40 cellular contexts compared by ENCODE assay signal in genomic region chr2:2492800-2493199, GRCh38.
"Had no signal": no experiment of that assay in that cellular context is flagged by ENCODE, and none has a peak within 500 bp of the region (broad histone marks: within the 10 kb centered on the region; RNA-seq: fewer than 3 reads in every experiment).

No MANE protein-coding gene starts in this region.

- H3K36me3 ChIP-seq: adrenal gland, ascending aorta, brain microvascular endothelial cell, breast epithelium, cardiac muscle cell had no signal

- DNase-seq: activated effector memory CD4-positive, alpha-beta T cell treated with anti-CD3 and anti-CD28 coated beads, Interleukin-2, amount 50 U/mL, for 16 hours; activated effector memory CD4-positive, alpha-beta T cell treated with Interleukin-2 at 50 U/mL for 16 hours; activated gamma-delta T cell; activated gamma-delta T cell treated with Interleukin-2 at 50 U/mL for 16 hours; activated naive CD4-positive, alpha-beta T cell; activated naive CD4-positive, alpha-beta T cell treated with anti-CD3 and anti-CD28 coated beads for 36 hours; activated naive CD4-positive, alpha-beta T cell treated with anti-CD3 and anti-CD28 coated beads, Interleukin-2, amount 10 ng/mL, durations not matched to agents 7 days and 5 days; activated naive CD4-positive, alpha-beta T cell treated with anti-CD3 and anti-CD28 coated beads, Interleukin-2, amount 50 U/mL, for 16 hours; activated naive CD4-positive, alpha-beta T cell treated with Interleukin-2 at 50 U/mL for 16 hours; activated naive CD8-positive, alpha-beta T cell treated with anti-CD3 and anti-CD28 coated beads for 36 hours; activated naive CD8-positive, alpha-beta T cell treated with anti-CD3 and anti-CD28 coated beads, Interleukin-2, amount 10 ng/mL, durations not matched to agents 7 days and 5 days; activated naive CD8-positive, alpha-beta T cell treated with anti-CD3 and anti-CD28 coated beads, Interleukin-2, amount 50 U/mL, for 24 hours; activated T-cell treated with anti-CD3 and anti-CD28 coated beads, Interleukin-2, amount 50 U/mL, for 1 hour; activated T-cell treated with anti-CD3 and anti-CD28 coated beads, Interleukin-2, amount 50 U/mL, for 24 hours; activated T-cell treated with anti-CD3 and anti-CD28 coated beads, Interleukin-2, amount 50 U/mL, for 4 hours; activated T-cell treated with anti-CD3 and anti-CD28 coated beads, Interleukin-2, amount 50 U/mL, for 48 hours; activated T-cell treated with anti-CD3 and anti-CD28 coated beads, Interleukin-2, amount 50 U/mL, for 72 hours; adrenal gland; amniotic stem cell; amygdala; anterior cingulate cortex; aorta; body of pancreas; brain microvascular endothelial cell; caudate nucleus; central memory CD4-positive, alpha-beta T cell; cerebellar nuclear complex had no signal

- H3K27me3 Mint-ChIP-seq: activated naive CD4-positive, alpha-beta T cell treated with anti-CD3 and anti-CD28 coated beads, Interleukin-2, amount 10 ng/mL, durations not matched to agents 7 days and 5 days had no signal

- H3K9me3 ChIP-seq: adrenal gland, ascending aorta, body of pancreas, breast epithelium had no signal

- H3K4me3 Mint-ChIP-seq: activated naive CD4-positive, alpha-beta T cell treated with anti-CD3 and anti-CD28 coated beads for 36 hours; activated naive CD4-positive, alpha-beta T cell treated with anti-CD3 and anti-CD28 coated beads, Interleukin-2, amount 10 ng/mL, durations not matched to agents 7 days and 5 days; activated naive CD4-positive, alpha-beta T cell treated with anti-CD3 and anti-CD28 coated beads, Interleukin-2, amount 50 U/mL, for 24 hours; activated naive CD8-positive, alpha-beta T cell; activated naive CD8-positive, alpha-beta T cell treated with anti-CD3 and anti-CD28 coated beads for 36 hours; activated naive CD8-positive, alpha-beta T cell treated with anti-CD3 and anti-CD28 coated beads, Interleukin-2, amount 10 ng/mL, durations not matched to agents 7 days and 5 days; activated naive CD8-positive, alpha-beta T cell treated with anti-CD3 and anti-CD28 coated beads, Interleukin-2, amount 50 U/mL, for 24 hours; activated T-cell treated with anti-CD3 and anti-CD28 coated beads, Interleukin-2, amount 50 U/mL, for 24 hours; activated T-cell treated with anti-CD3 and anti-CD28 coated beads, Interleukin-2, amount 50 U/mL, for 4 hours; activated T-cell treated with anti-CD3 and anti-CD28 coated beads, Interleukin-2, amount 50 U/mL, for 72 hours; activated T-helper 1 cell treated with anti-CD3 and anti-CD28 coated beads, Interleukin-12 subunit alpha, Interleukin-12 subunit beta, Interleukin-2, Interleukin-4 antibody, amounts not matched to agents 30 ng/mL and 10 ng/mL and 1 ng/mL, durations not matched to agents 14 hours and 24 hours and 36 hours; activated T-helper 17 cell treated with anti-CD3 and anti-CD28 coated beads, Interleukin-2, amount 50 U/mL, for 72 hours; brain; central memory CD8-positive, alpha-beta T cell had no signal

- FAIRE-seq: astrocyte, bronchial epithelial cell had no signal

- H3K9me3 Mint-ChIP-seq: activated naive CD4-positive, alpha-beta T cell treated with anti-CD3 and anti-CD28 coated beads for 36 hours; activated naive CD4-positive, alpha-beta T cell treated with anti-CD3 and anti-CD28 coated beads, Interleukin-2, amount 10 ng/mL, durations not matched to agents 7 days and 5 days; activated naive CD4-positive, alpha-beta T cell treated with anti-CD3 and anti-CD28 coated beads, Interleukin-2, amount 50 U/mL, for 24 hours; activated naive CD8-positive, alpha-beta T cell treated with anti-CD3 and anti-CD28 coated beads for 36 hours; activated naive CD8-positive, alpha-beta T cell treated with anti-CD3 and anti-CD28 coated beads, Interleukin-2, amount 10 ng/mL, durations not matched to agents 7 days and 5 days; activated naive CD8-positive, alpha-beta T cell treated with anti-CD3 and anti-CD28 coated beads, Interleukin-2, amount 50 U/mL, for 24 hours; activated T-cell treated with anti-CD3 and anti-CD28 coated beads, Interleukin-2, amount 50 U/mL, for 24 hours; activated T-cell treated with anti-CD3 and anti-CD28 coated beads, Interleukin-2, amount 50 U/mL, for 4 hours; activated T-helper 1 cell treated with anti-CD3 and anti-CD28 coated beads, Interleukin-12 subunit alpha, Interleukin-12 subunit beta, Interleukin-2, Interleukin-4 antibody, amounts not matched to agents 30 ng/mL and 10 ng/mL and 1 ng/mL, durations not matched to agents 14 hours and 24 hours and 36 hours; activated T-helper 2 cell treated with anti-CD3 and anti-CD28 coated beads, Interferon-gamma antibody, Interleukin-2, Interleukin-4, amounts not matched to agents 10 μg/mL and 5 μg/mL and 100 μg/mL, durations not matched to agents 14 hours and 24 hours and 36 hours had no signal

- H3K4me3 ChIP-seq: adrenal gland, ascending aorta, body of pancreas, breast epithelium, cardiac muscle cell had no signal

- H3K27me3 ChIP-seq: adrenal gland, ascending aorta, body of pancreas, brain microvascular endothelial cell, breast epithelium, cardiac muscle cell had no signal

- H3K27ac ChIP-seq: adrenal gland, ascending aorta, body of pancreas, brain microvascular endothelial cell, breast epithelium, cardiac muscle cell had no signal

- H3K27ac Mint-ChIP-seq: activated naive CD4-positive, alpha-beta T cell treated with anti-CD3 and anti-CD28 coated beads for 36 hours; activated naive CD4-positive, alpha-beta T cell treated with anti-CD3 and anti-CD28 coated beads, Interleukin-2, amount 10 ng/mL, durations not matched to agents 7 days and 5 days; activated naive CD4-positive, alpha-beta T cell treated with anti-CD3 and anti-CD28 coated beads, Interleukin-2, amount 50 U/mL, for 24 hours; activated naive CD4-positive, alpha-beta T cell treated with anti-CD3 and anti-CD28 coated beads, Interleukin-2, amount 50 U/mL, for 72 hours; activated naive CD8-positive, alpha-beta T cell; activated naive CD8-positive, alpha-beta T cell treated with anti-CD3 and anti-CD28 coated beads for 36 hours; activated naive CD8-positive, alpha-beta T cell treated with anti-CD3 and anti-CD28 coated beads, Interleukin-2, amount 10 ng/mL, durations not matched to agents 7 days and 5 days; activated naive CD8-positive, alpha-beta T cell treated with anti-CD3 and anti-CD28 coated beads, Interleukin-2, amount 50 U/mL, for 24 hours; activated T-cell treated with anti-CD3 and anti-CD28 coated beads, Interleukin-2, amount 50 U/mL, for 24 hours; activated T-cell treated with anti-CD3 and anti-CD28 coated beads, Interleukin-2, amount 50 U/mL, for 72 hours; activated T-helper 1 cell treated with anti-CD3 and anti-CD28 coated beads, Interleukin-12 subunit alpha, Interleukin-12 subunit beta, Interleukin-2, Interleukin-4 antibody, amounts not matched to agents 30 ng/mL and 10 ng/mL and 1 ng/mL, durations not matched to agents 14 hours and 24 hours and 36 hours; activated T-helper 17 cell treated with anti-CD3 and anti-CD28 coated beads, Interleukin-2, amount 50 U/mL, for 72 hours; activated T-helper 2 cell treated with anti-CD3 and anti-CD28 coated beads, Interferon-gamma antibody, Interleukin-2, Interleukin-4, amounts not matched to agents 10 μg/mL and 5 μg/mL and 100 μg/mL, durations not matched to agents 14 hours and 24 hours and 36 hours; brain had no signal

- H3K4me1 Mint-ChIP-seq: activated naive CD4-positive, alpha-beta T cell treated with anti-CD3 and anti-CD28 coated beads, Interleukin-2, amount 10 ng/mL, durations not matched to agents 7 days and 5 days; activated naive CD4-positive, alpha-beta T cell treated with anti-CD3 and anti-CD28 coated beads, Interleukin-2, amount 50 U/mL, for 24 hours; activated naive CD8-positive, alpha-beta T cell treated with anti-CD3 and anti-CD28 coated beads for 36 hours; activated naive CD8-positive, alpha-beta T cell treated with anti-CD3 and anti-CD28 coated beads, Interleukin-2, amount 10 ng/mL, durations not matched to agents 7 days and 5 days; activated naive CD8-positive, alpha-beta T cell treated with anti-CD3 and anti-CD28 coated beads, Interleukin-2, amount 50 U/mL, for 24 hours; activated T-helper 17 cell treated with anti-CD3 and anti-CD28 coated beads, Interleukin-2, amount 50 U/mL, for 72 hours; brain; central memory CD8-positive, alpha-beta T cell had no signal

- ATAC-seq: activated naive CD4-positive, alpha-beta T cell treated with anti-CD3 and anti-CD28 coated beads, Interleukin-2, amount 50 U/mL, for 72 hours; activated naive CD8-positive, alpha-beta T cell treated with anti-CD3 and anti-CD28 coated beads, Interleukin-2, amount 50 U/mL, for 24 hours; activated T-cell treated with anti-CD3 and anti-CD28 coated beads, Interleukin-2, amount 50 U/mL, for 4 hours; activated T-cell treated with anti-CD3 and anti-CD28 coated beads, Interleukin-2, amount 50 U/mL, for 72 hours; activated T-helper 17 cell treated with anti-CD3 and anti-CD28 coated beads, Interleukin-2, amount 50 U/mL, for 72 hours; body of pancreas had no signal

- H3K4me1 ChIP-seq: adrenal gland, ascending aorta, body of pancreas, breast epithelium had no signal

- H3K36me3 Mint-ChIP-seq: activated naive CD4-positive, alpha-beta T cell treated with anti-CD3 and anti-CD28 coated beads, Interleukin-2, amount 10 ng/mL, durations not matched to agents 7 days and 5 days; activated naive CD4-positive, alpha-beta T cell treated with anti-CD3 and anti-CD28 coated beads, Interleukin-2, amount 50 U/mL, for 24 hours; activated naive CD4-positive, alpha-beta T cell treated with anti-CD3 and anti-CD28 coated beads, Interleukin-2, amount 50 U/mL, for 72 hours; activated naive CD8-positive, alpha-beta T cell; activated naive CD8-positive, alpha-beta T cell treated with anti-CD3 and anti-CD28 coated beads for 36 hours; activated naive CD8-positive, alpha-beta T cell treated with anti-CD3 and anti-CD28 coated beads, Interleukin-2, amount 10 ng/mL, durations not matched to agents 7 days and 5 days; brain had no signal
